8 cellular contexts compared by ENCODE assay signal in the genomic region with DNA sequence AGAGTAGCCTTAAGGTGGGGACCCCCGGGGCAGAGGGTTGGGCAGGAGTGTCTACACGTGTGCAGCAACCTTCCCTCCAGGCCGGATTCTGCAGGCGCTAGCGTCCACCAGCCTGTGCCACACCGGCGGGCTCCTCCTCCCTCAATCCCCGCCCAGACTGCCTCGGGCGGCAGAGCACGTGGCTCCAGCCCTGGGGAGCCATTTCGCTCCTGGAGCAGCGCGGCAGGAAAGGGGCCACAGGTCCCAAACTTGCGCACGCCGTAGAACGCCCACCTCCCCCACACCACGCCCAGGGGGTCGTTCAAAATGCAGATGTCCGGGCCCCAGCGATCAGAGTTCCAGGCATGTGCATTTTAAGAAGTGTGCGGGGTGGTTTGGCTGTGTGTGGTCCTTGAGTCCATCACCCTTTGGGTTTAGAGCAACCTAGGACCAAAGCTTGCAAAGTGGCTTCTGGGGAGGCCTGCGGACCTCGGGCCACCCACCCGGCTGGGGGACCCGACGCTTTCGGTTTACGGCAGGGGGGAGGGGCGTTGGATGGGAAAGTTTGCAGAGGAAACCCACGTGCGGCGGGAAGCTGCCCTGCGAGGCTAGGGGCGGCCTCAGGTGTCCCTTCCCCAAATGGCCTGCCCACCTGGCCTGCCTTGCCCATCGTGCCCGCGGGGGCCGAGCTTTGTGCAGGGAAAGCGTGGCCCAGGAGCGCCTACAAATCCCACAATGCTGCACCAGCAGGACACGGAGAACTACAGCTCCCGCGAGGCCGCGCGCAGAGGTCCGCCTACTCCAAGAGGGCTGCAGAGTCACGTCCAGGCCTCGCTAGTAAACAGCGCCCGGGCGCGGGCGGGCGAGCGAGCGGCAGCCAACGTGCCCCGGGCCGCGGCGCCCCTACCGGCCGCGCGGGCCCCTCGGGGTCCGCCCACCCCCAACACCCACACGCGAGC. TPM values are rescaled to one million over a fixed set of nuclear protein-coding genes. Genes with fewer than 3 reads are reported as not detected.
DNase-seq lines count a peak whose midpoint lies in the region; ATAC-seq and TF ChIP-seq lines count a peak whose summit lies in the region.

No MANE protein-coding gene starts in this region.

- H3K9me3 ChIP-seq in DOHH2 (ENCODE audit: control insufficient read depth, insufficient read depth, low read length) (no peaks in the 10 kb centered on the region), Loucy (ENCODE audit: insufficient read depth, low read depth, low read length) (no peaks in the 10 kb centered on the region), neuronal stem cell (replicated peaks in 1 of 2; ENCODE audit: control insufficient read depth in 2 of 2, insufficient read depth in 1 of 2, low read depth in 1 of 2, low read length in 2 of 2) (no peaks in the 10 kb centered on the region)

- H3F3A ChIP-seq in DOHH2 (ENCODE audit: control insufficient read depth, insufficient read depth) = peaks cover 10% of the 10 kb centered on the region
- H3F3A ChIP-seq in Loucy (ENCODE audit: low read depth) = no peaks in the 10 kb centered on the region

- H3K9me2 ChIP-seq in DOHH2 (replicated peaks; ENCODE audit: control insufficient read depth, low read length) = no peaks in the 10 kb centered on the region
- H3K9me2 ChIP-seq in Loucy (replicated peaks; ENCODE audit: low read depth, low read length) = no peaks in the 10 kb centered on the region

- H3K36me3 ChIP-seq in DOHH2 (ENCODE audit: control insufficient read depth, low read length) (peaks cover 46% of the 10 kb centered on the region), Loucy (ENCODE audit: insufficient read depth, low read length) (no peaks in the 10 kb centered on the region), neuronal stem cell (replicated peaks in 1 of 2; ENCODE audit: control insufficient read depth in 2 of 2, insufficient read depth in 2 of 2, low read length in 2 of 2) (peaks cover 2 to 14% of the 10 kb centered on the region in 2 donors)

- H4K20me1 ChIP-seq in DOHH2 (ENCODE audit: control insufficient read depth, insufficient read depth, low read depth, low read length) (peaks cover 7% of the 10 kb centered on the region; the same call in 1 of the 2 replicates), Loucy (ENCODE audit: insufficient read depth, low read length, poor library complexity, severe bottlenecking) (peaks cover 4% of the 10 kb centered on the region)

- H3K9ac ChIP-seq in Loucy (ENCODE audit: low read depth, low read length, poor library complexity, severe bottlenecking) (peak overlapping the region; percentile 99), neuronal stem cell (ENCODE audit: low read depth, low read length, poor library complexity) (peak overlapping the region; percentile 91)

- peak overlapping the region; percentile 95 for H2BK5ac ChIP-seq in neuronal stem cell (ENCODE audit: low read length)

- H2AFZ ChIP-seq in Loucy (ENCODE audit: low read length) (peak overlapping the region; percentile 67; the same call in 1 of the 2 replicates), neuronal stem cell (ENCODE audit: low read length) (peak overlapping the region; percentile 87)

- H3K4me1 ChIP-seq in DOHH2 (ENCODE audit: control insufficient read depth, low read length) (peaks cover 24% of the 10 kb centered on the region), Loucy (ENCODE audit: insufficient read depth, low read length, poor library complexity, severe bottlenecking) (peaks cover 4% of the 10 kb centered on the region), foreskin keratinocyte (no peaks in the 10 kb centered on the region), neuronal stem cell (ENCODE audit: control insufficient read depth in 2 of 2, insufficient read depth in 1 of 2, low read depth in 1 of 2, low read length in 2 of 2) (peaks cover 6 to 8% of the 10 kb centered on the region in 2 donors)

- peak; percentile 80 for ATAC-seq in foreskin keratinocyte

- peak overlapping the region; percentile 99 for H3K4me3 ChIP-seq in DOHH2 (ENCODE audit: low read length)
- peak overlapping the region; percentile 95 for H3K4me3 ChIP-seq in Loucy (ENCODE audit: low read length, poor library complexity, severe bottlenecking)
- peak overlapping the region; percentile 89 to 99 for H3K4me3 ChIP-seq in neuronal stem cell (ENCODE audit: low read length in 2 of 2)

- H3K79me2 ChIP-seq in DOHH2 (ENCODE audit: control insufficient read depth, low read length) (peaks cover 67% of the 10 kb centered on the region), Loucy (ENCODE audit: insufficient read depth, low read length) (peaks cover 47% of the 10 kb centered on the region)

- H2BK12ac ChIP-seq in neuronal stem cell (ENCODE audit: low read length) = peak overlapping the region; percentile 84

- H3K4me2 ChIP-seq in DOHH2 (ENCODE audit: low read length) (peak overlapping the region; percentile 100), Loucy (ENCODE audit: low read depth, low read length, poor library complexity, severe bottlenecking) (peak overlapping the region; percentile 86), neuronal stem cell (ENCODE audit: insufficient read depth, low read length, poor library complexity, severe bottlenecking) (peak overlapping the region; percentile 100)

- H3K79me1 ChIP-seq in neuronal stem cell (ENCODE audit: low read depth, low read length) = peaks cover 18% of the 10 kb centered on the region

- H3K27ac ChIP-seq in DOHH2 (ENCODE audit: low read depth, low read length) (peak overlapping the region; percentile 91), foreskin keratinocyte (peak overlapping the region; percentile 84), neuronal stem cell (replicated peaks; ENCODE audit: low read length) (peak overlapping the region; percentile 95)

- TF ChIP-seq CTCF in DOHH2 (IDR thresholded peaks at IDR 0.05; ENCODE audit: low read depth, low read length, poor library complexity, severe bottlenecking) (peak; percentile 9), Loucy (conservative IDR thresholded peaks at IDR 0.05; ENCODE audit: low read length) (no peak; the same call in 1 of the 2 replicates), foreskin keratinocyte (conservative IDR thresholded peaks at IDR 0.05) (peak; percentile 33)

- H3K18ac ChIP-seq in neuronal stem cell (ENCODE audit: low read length) = peak overlapping the region; percentile 99

- H3K23ac ChIP-seq in neuronal stem cell (ENCODE audit: low read depth, low read length, poor library complexity) = peak overlapping the region; percentile 99

- peak overlapping the region; percentile 4 for H3K14ac ChIP-seq in neuronal stem cell (ENCODE audit: low read length)

- H4K91ac ChIP-seq in neuronal stem cell (ENCODE audit: low read depth, low read length, poor library complexity) = peak overlapping the region; percentile 97

- H3K27me3 ChIP-seq in DOHH2 (ENCODE audit: control insufficient read depth, low read length) = no peaks in the 10 kb centered on the region
- no peaks in the 10 kb centered on the region for H3K27me3 ChIP-seq in Loucy (ENCODE audit: insufficient read depth, low read length, poor library complexity, severe bottlenecking)
- H3K27me3 ChIP-seq in foreskin keratinocyte = no peaks in the 10 kb centered on the region
- H3K27me3 ChIP-seq in neuronal stem cell (ENCODE audit: control insufficient read depth in 3 of 3, insufficient read depth in 3 of 3, low read depth in 1 of 3, low read length in 3 of 3) = no peaks in the 10 kb centered on the region

- DNase-seq in H4 (ENCODE audit: low spot score) = peak; percentile 94
- DNase-seq in SHP77 treated with DMSO at 0.1 percent for 48 hours (lab: John Stamatoyannopoulos, UW) = peak; percentile 80
- DNase-seq in activated gamma-delta T cell treated with Interleukin-2 at 50 U/mL for 16 hours = peak; percentile 84
- DNase-seq in foreskin keratinocyte = peak; percentile 73 to 84
- peak; percentile 85 for DNase-seq in neuronal stem cell (ENCODE audit: low spot score)
- peak; percentile 85 for DNase-seq in stromal cell of bone marrow (ENCODE audit: low read depth)

- H2AK5ac ChIP-seq in neuronal stem cell (ENCODE audit: low read depth, low read length) = peak overlapping the region; percentile 98

- peak overlapping the region; percentile 89 for H3K4ac ChIP-seq in neuronal stem cell (ENCODE audit: low read length)

- no CpG with 5 or more reads among the region's 72 CpGs for WGBS in neuronal stem cell (ENCODE audit: extremely low coverage in 2 of 2, insufficient read length in 2 of 2, insufficient replicate concordance in 1 of 2), 2 donors

- peak overlapping the region; percentile 40 for H2BK15ac ChIP-seq in neuronal stem cell (ENCODE audit: low read length)

- H4K8ac ChIP-seq in neuronal stem cell (ENCODE audit: low read depth, low read length) = peak overlapping the region; percentile 82

- peak overlapping the region; percentile 69 for H2BK120ac ChIP-seq in neuronal stem cell (ENCODE audit: low read depth, low read length)

RNA-seq across cellular contexts. Expression of a gene that starts 1.4 kb away (rescaled TPM):
- total RNA-seq in H4 (2014; rRNA removed; shearing (Covaris generic)) = 7.3 and 8.8 TPM in 2 replicates
- total RNA-seq in foreskin keratinocyte = 13.7 and 19.7 TPM in 2 replicates
- 11.9 and 15.1 TPM in 2 replicates for polyA plus RNA-seq in foreskin keratinocyte
- polyA plus RNA-seq in neuronal stem cell (2013, experiment 1 of 2) = 18.5 TPM
- polyA plus RNA-seq in neuronal stem cell (2013, experiment 2 of 2) = 20.5 TPM

RNA-seq across cellular contexts. Expression of a gene that starts 29.6 kb away (rescaled TPM):
- not detected in 2 replicates for total RNA-seq in H4 (2014; rRNA removed; shearing (Covaris generic))
- not detected in 2 replicates for total RNA-seq in foreskin keratinocyte
- polyA plus RNA-seq in foreskin keratinocyte = not detected in 2 replicates
- 0.04 TPM for polyA plus RNA-seq in neuronal stem cell (2013, experiment 1 of 2)
- polyA plus RNA-seq in neuronal stem cell (2013, experiment 2 of 2) = 0.04 TPM

RNA-seq across cellular contexts. Expression of a gene that starts 44.4 kb away (rescaled TPM):
- 0.29 and 0.45 TPM in 2 replicates for total RNA-seq in H4 (2014; rRNA removed; shearing (Covaris generic))
- total RNA-seq in foreskin keratinocyte = 5.0 and 5.3 TPM in 2 replicates
- polyA plus RNA-seq in foreskin keratinocyte = 9.5 TPM in 2 replicates
- 7.6 TPM for polyA plus RNA-seq in neuronal stem cell (2013, experiment 1 of 2)
- polyA plus RNA-seq in neuronal stem cell (2013, experiment 2 of 2) = 7.9 TPM

Comparison
In these comparisons a context has a peak if more than half of its experiments do, and no peak if none do; other contexts are left out.
1. Peak in every context shown above with its lines: DNase-seq, ATAC-seq, H3K4me3 ChIP-seq and H3K27ac ChIP-seq.